8 cellular contexts compared by ENCODE assay signal in the genomic region with DNA sequence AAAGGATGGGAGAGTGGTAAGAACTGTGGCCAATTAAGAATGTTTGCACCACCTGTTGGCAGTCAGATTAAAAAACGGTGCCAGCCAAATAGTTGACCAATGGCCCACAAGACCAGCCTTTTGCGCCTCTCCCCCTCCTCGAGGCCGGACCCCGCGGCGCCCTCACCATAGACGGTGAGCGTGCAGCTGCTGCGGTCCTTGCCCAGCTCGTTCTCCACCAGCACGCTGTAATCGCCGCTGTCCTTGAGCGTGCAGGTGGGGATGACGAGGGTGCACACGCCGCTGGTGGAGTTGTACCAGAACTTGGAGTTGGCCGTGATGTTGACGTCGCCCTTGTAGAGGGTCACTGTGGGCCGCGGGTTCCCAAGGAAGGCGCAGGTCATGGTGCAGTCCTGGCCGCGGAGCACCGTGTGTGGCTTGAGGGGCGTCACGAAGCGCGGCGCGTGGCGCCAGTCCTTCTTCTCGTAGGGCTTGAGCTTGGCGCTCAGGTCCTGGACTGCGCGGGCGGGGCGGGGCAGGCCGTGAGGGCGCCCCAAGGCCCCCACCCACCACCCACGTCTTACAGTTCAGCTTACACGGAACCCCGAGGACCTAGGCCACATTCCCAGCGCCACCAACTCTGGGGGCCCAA. TPM values are rescaled to one million over a fixed set of nuclear protein-coding genes. Genes with fewer than 3 reads are reported as not detected.
A peak's percentile ranks its signal among the peaks of the same experiment; 100 is the strongest.
DNase-seq lines count a peak whose midpoint lies in the region; ATAC-seq, FAIRE-seq and TF ChIP-seq lines count a peak whose summit lies in the region.

No MANE protein-coding gene starts in this region.

- FAIRE-seq in HTR-8/SVneo (lab: Jason Lieb, UNC), result no peak

- peak in 2 of 7 experiments; percentile 22 to 54 for DNase-seq in CD8-positive, alpha-beta T cell
- DNase-seq in SK-N-MC (ENCODE audit: low read depth, low spot score) (no peak), NCI-H187 (lab: John Stamatoyannopoulos, UW) (no peak), HTR-8/SVneo (ENCODE audit: insufficient read length, low spot score) (no peak)
- DNase-seq in effector memory CD4-positive, alpha-beta T cell, result peak in 1 of 3 donors; percentile 5

- CTCF ChIA-PET in CD8-positive, alpha-beta T cell (lab: Charles Lee), result interaction anchor here (0.6 to 3.5 kb wide), 6 partner anchors 16 to 589 kb away, joined by 3 to 15 read pairs (median 10); no protein-coding TSS in a partner anchor

- H3K4me1 Mint-ChIP-seq in CD8-positive, alpha-beta T cell (ENCODE audit: low read depth), result peaks cover 22% of the 10 kb centered on the region

- TF ChIP-seq CTCF in CD8-positive, alpha-beta T cell (IDR thresholded peaks at IDR 0.05), result no peak

- H3K36me3 ChIP-seq in CD8-positive, alpha-beta T cell (ENCODE audit: insufficient read depth, low read length), result no peaks in the 10 kb centered on the region
- H3K36me3 ChIP-seq in SK-N-MC (ENCODE audit: insufficient read depth, low read length), result no peaks in the 10 kb centered on the region
- H3K36me3 ChIP-seq in effector memory CD4-positive, alpha-beta T cell (ENCODE audit: control insufficient read depth, insufficient read depth, low read length), result no peaks in the 10 kb centered on the region
- H3K36me3 ChIP-seq in mucosa of stomach (ENCODE audit: control insufficient read depth, insufficient read depth, low read length), result no peaks in the 10 kb centered on the region

- H3K27ac Mint-ChIP-seq in CD8-positive, alpha-beta T cell, result peak overlapping the region; percentile 34

- H3K9me3 ChIP-seq in CD8-positive, alpha-beta T cell (ENCODE audit: low read length), result no peaks in the 10 kb centered on the region
- no peaks in the 10 kb centered on the region for H3K9me3 ChIP-seq in SK-N-MC (ENCODE audit: low read depth, low read length)
- no peaks in the 10 kb centered on the region for H3K9me3 ChIP-seq in effector memory CD4-positive, alpha-beta T cell (ENCODE audit: control insufficient read depth, low read length)
- H3K9me3 ChIP-seq in mucosa of stomach (ENCODE audit: control insufficient read depth, low read length), result no peaks in the 10 kb centered on the region

- H3K36me3 Mint-ChIP-seq in CD8-positive, alpha-beta T cell, result peaks cover 3% of the 10 kb centered on the region

- H3K4me3 Mint-ChIP-seq in CD8-positive, alpha-beta T cell, result peak overlapping the region; percentile 94

- H3K4me1 ChIP-seq in CD8-positive, alpha-beta T cell (ENCODE audit: insufficient read depth, low read length), result peaks cover 7% of the 10 kb centered on the region
- peaks cover 15% of the 10 kb centered on the region for H3K4me1 ChIP-seq in effector memory CD4-positive, alpha-beta T cell (ENCODE audit: control insufficient read depth, insufficient read depth, low read length, poor library complexity, severe bottlenecking)
- H3K4me1 ChIP-seq in mucosa of stomach (ENCODE audit: control insufficient read depth, insufficient read depth, low read length), result peaks cover 13% of the 10 kb centered on the region

- H3K27me3 ChIP-seq in CD8-positive, alpha-beta T cell (ENCODE audit: insufficient read depth, low read length), result no peaks in the 10 kb centered on the region
- H3K27me3 ChIP-seq in effector memory CD4-positive, alpha-beta T cell (replicated peaks; ENCODE audit: control insufficient read depth, insufficient read depth, low read length, poor library complexity, severe bottlenecking), result no peaks in the 10 kb centered on the region
- no peaks in the 10 kb centered on the region for H3K27me3 ChIP-seq in mucosa of stomach (ENCODE audit: control insufficient read depth, insufficient read depth, low read length)

- H3K27ac ChIP-seq in CD8-positive, alpha-beta T cell (ENCODE audit: low read depth, low read length), result no peak overlapping the region
- H3K27ac ChIP-seq in SK-N-MC, result no peak overlapping the region
- no peak overlapping the region for H3K27ac ChIP-seq in effector memory CD4-positive, alpha-beta T cell (ENCODE audit: insufficient read depth, low read length, poor library complexity, severe bottlenecking)

- ATAC-seq in CD8-positive, alpha-beta T cell, result peak; percentile 64
- no peak for ATAC-seq in GM21717 (IDR thresholded peaks at IDR 0.05; ENCODE audit: unreplicated experiment)
- no peak for ATAC-seq in GM18498 (IDR thresholded peaks at IDR 0.05; ENCODE audit: unreplicated experiment)

- POLR2A ChIA-PET in CD8-positive, alpha-beta T cell (lab: Charles Lee), result interaction anchor here (0.5 to 1.4 kb wide), 6 partner anchors 8 to 118 kb away, joined by 3 to 10 read pairs (median 4); partner anchors contain the start of genes SPTY2D1 and UEVLD

- H3K4me3 ChIP-seq in CD8-positive, alpha-beta T cell (ENCODE audit: low read depth, low read length), result peak overlapping the region; percentile 53
- H3K4me3 ChIP-seq in SK-N-MC, result peak overlapping the region; percentile 25; the same call in 1 of the 2 replicates
- peak overlapping the region; percentile 87 for H3K4me3 ChIP-seq in effector memory CD4-positive, alpha-beta T cell (ENCODE audit: insufficient read depth, low read depth, low read length, poor library complexity, severe bottlenecking)
- H3K4me3 ChIP-seq in mucosa of stomach (ENCODE audit: low read length), result peak overlapping the region; percentile 80

- intact Hi-C loops in CD8-positive, alpha-beta T cell (cut with DNase I, micrococcal nuclease), result loop anchor here in 1 of 2 experiments (1.0 kb wide), 1 partner anchor 7 kb away; the partner anchor contains the start of gene TMEM86A

- H3K27me3 Mint-ChIP-seq in CD8-positive, alpha-beta T cell (ENCODE audit: low read depth), result no peaks in the 10 kb centered on the region

- H3K9ac ChIP-seq in SK-N-MC (ENCODE audit: insufficient read length) (no peak overlapping the region), mucosa of stomach (ENCODE audit: low read length) (peak overlapping the region; percentile 60)

- H3K9me3 Mint-ChIP-seq in CD8-positive, alpha-beta T cell, result no peaks in the 10 kb centered on the region

RNA-seq across cellular contexts. Expression of gene TMEM86A, which starts 7.2 kb away (rescaled TPM):
- 1 to 10 TPM; 5.2 to 6.1 TPM for total RNA-seq in CD8-positive, alpha-beta T cell

RNA-seq across cellular contexts. Expression of gene IGSF22, which starts 20.2 kb away (rescaled TPM):
- total RNA-seq in CD8-positive, alpha-beta T cell, result 1 to 10 TPM; 2.9 to 4.1 TPM

Comparison
In these comparisons a context has a peak if more than half of its experiments do, and no peak if none do; other contexts are left out.
1. H3K4me3 ChIP-seq: peak in every context shown above with its lines; median percentile 87 in effector memory CD4-positive, alpha-beta T cell; 80 in mucosa of stomach; 53 in CD8-positive, alpha-beta T cell; 25 in SK-N-MC.